In the genomic region with DNA sequence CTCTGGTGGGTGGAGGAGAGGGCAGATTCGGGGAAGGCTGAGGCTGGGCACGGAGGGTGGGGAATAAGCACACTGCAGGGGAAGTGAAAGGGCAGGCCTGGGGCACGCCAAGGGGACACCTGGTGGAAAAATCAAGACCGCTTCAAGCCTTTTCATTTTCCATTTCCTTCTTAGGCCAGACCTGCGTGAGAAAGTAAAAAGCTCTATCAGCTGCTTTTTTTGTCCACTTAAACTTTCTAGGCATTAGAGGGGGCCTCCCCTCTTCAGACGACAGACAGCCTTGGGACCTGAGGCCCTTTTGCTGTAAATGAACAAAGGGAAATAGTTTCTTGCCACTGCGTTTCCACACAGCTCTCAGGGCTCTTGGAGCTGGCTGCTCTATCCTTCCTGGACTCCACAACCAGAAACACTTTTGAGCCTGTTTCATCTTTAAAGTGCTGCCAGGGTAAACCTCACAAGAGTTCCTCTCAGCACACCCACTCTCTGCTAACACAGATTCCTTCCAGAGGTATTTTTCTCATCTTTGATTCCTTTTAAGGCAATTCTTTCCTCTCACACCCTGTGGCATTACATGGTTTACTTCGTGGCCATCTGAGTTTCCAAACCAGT, we compare ENCODE assay signal across 9 cellular contexts. TPM values are rescaled to one million over a fixed set of nuclear protein-coding genes. Genes with fewer than 3 reads are reported as not detected.
DNase-seq lines count a peak whose midpoint lies in the region; ATAC-seq and TF ChIP-seq lines count a peak whose summit lies in the region.
"Had no signal": no experiment of that assay in that cellular context is flagged by ENCODE, and none has a peak within 500 bp of the region (broad histone marks: within the 10 kb centered on the region; RNA-seq: fewer than 3 reads in every experiment).

No MANE protein-coding gene starts in this region.

- POLR2A ChIA-PET in activated CD4-positive, alpha-beta memory T cell treated with anti-CD3 and anti-CD28 coated beads for 36 hours (lab: Charles Lee), result no interaction called here
- POLR2A ChIA-PET in activated CD4-positive, alpha-beta memory T cell treated with anti-CD3 and anti-CD28 coated beads, Interleukin-2, amount 10 ng/mL, durations not matched to agents 7 days and 5 days (lab: Charles Lee), result no interaction called here

- H3K36me3 ChIP-seq in SU-DHL-6 (ENCODE audit: low read length) (no peaks in the 10 kb centered on the region), prostate gland (no peaks in the 10 kb centered on the region)

- no peaks in the 10 kb centered on the region for H3K9me3 Mint-ChIP-seq in activated CD4-positive, alpha-beta memory T cell treated with anti-CD3 and anti-CD28 coated beads for 36 hours
- no peaks in the 10 kb centered on the region for H3K9me3 Mint-ChIP-seq in activated CD4-positive, alpha-beta memory T cell treated with anti-CD3 and anti-CD28 coated beads, Interleukin-2, amount 10 ng/mL, durations not matched to agents 7 days and 5 days

- H3K36me3 Mint-ChIP-seq in activated CD4-positive, alpha-beta memory T cell treated with anti-CD3 and anti-CD28 coated beads for 36 hours, result peaks cover 10% of the 10 kb centered on the region
- H3K36me3 Mint-ChIP-seq in activated CD4-positive, alpha-beta memory T cell treated with anti-CD3 and anti-CD28 coated beads, Interleukin-2, amount 10 ng/mL, durations not matched to agents 7 days and 5 days (ENCODE audit: low read depth), result peaks cover 24% of the 10 kb centered on the region

- H3K27ac ChIP-seq in SU-DHL-6 (ENCODE audit: low read depth, low read length) (peak overlapping the region; percentile 88), prostate gland (peak overlapping the region in 1 of 2 donors; percentile 60)

- H3K4me1 ChIP-seq in prostate gland (replicated peaks), result peaks cover 23% of the 10 kb centered on the region

- no peaks in the 10 kb centered on the region for H4K20me1 ChIP-seq in SU-DHL-6 (ENCODE audit: low read depth, low read length)

- 26% methylated on average over 8 of the region's 8 CpGs for WGBS in prostate gland

- intact Hi-C loops in prostate gland (cut with DNase I), result no loop called here
- intact Hi-C loops in activated CD4-positive, alpha-beta memory T cell treated with anti-CD3 and anti-CD28 coated beads for 36 hours (cut with micrococcal nuclease), result no loop called here

- ATAC-seq in GM19025 (IDR thresholded peaks at IDR 0.05; ENCODE audit: low read depth, unreplicated experiment) (peak; percentile 52), HG02759 (IDR thresholded peaks at IDR 0.05; ENCODE audit: unreplicated experiment) (peak; percentile 70)

- H3K4me3 ChIP-seq in SU-DHL-6 (ENCODE audit: insufficient read depth, low read length, poor library complexity, severe bottlenecking), result no peak overlapping the region
- H3K4me3 ChIP-seq in prostate gland, result no peak overlapping the region

- H3K9ac ChIP-seq in SU-DHL-6 (ENCODE audit: low read length), result peak overlapping the region; percentile 36; the same call in 1 of the 2 replicates

- DNase-seq in prostate gland (ENCODE audit: low spot score) (peak; percentile 46), NCI-H1930 (lab: John Stamatoyannopoulos, UW) (no peak), activated gamma-delta T cell treated with Interleukin-2 at 50 U/mL for 16 hours (no peak)
- DNase-seq in activated CD4-positive, alpha-beta memory T cell treated with anti-CD3 and anti-CD28 coated beads for 36 hours, result no peak
- no peak for DNase-seq in activated CD4-positive, alpha-beta memory T cell treated with anti-CD3 and anti-CD28 coated beads, Interleukin-2, amount 10 ng/mL, durations not matched to agents 7 days and 5 days
- DNase-seq: small intestine had no signal

- H3K9me3 ChIP-seq in SU-DHL-6 (ENCODE audit: insufficient read depth, low read length) (no peaks in the 10 kb centered on the region), prostate gland (no peaks in the 10 kb centered on the region)

- H3K4me2 ChIP-seq in SU-DHL-6 (ENCODE audit: low read depth, low read length, poor library complexity, severe bottlenecking), result peak overlapping the region; percentile 40

- H3K27me3 Mint-ChIP-seq in activated CD4-positive, alpha-beta memory T cell treated with anti-CD3 and anti-CD28 coated beads for 36 hours, result no peaks in the 10 kb centered on the region
- H3K27me3 Mint-ChIP-seq in activated CD4-positive, alpha-beta memory T cell treated with anti-CD3 and anti-CD28 coated beads, Interleukin-2, amount 10 ng/mL, durations not matched to agents 7 days and 5 days, result no peaks in the 10 kb centered on the region

- TF ChIP-seq CTCF in SU-DHL-6 (IDR thresholded peaks at IDR 0.05; ENCODE audit: insufficient read depth, low read length, poor library complexity, severe bottlenecking) (no peak), prostate gland (IDR thresholded peaks at IDR 0.05) (no peak)

- no peaks in the 10 kb centered on the region for H3K79me2 ChIP-seq in SU-DHL-6 (ENCODE audit: insufficient read depth, low read length)

- no peak overlapping the region for H3K4me3 Mint-ChIP-seq in activated CD4-positive, alpha-beta memory T cell treated with anti-CD3 and anti-CD28 coated beads for 36 hours
- no peak overlapping the region for H3K4me3 Mint-ChIP-seq in activated CD4-positive, alpha-beta memory T cell treated with anti-CD3 and anti-CD28 coated beads, Interleukin-2, amount 10 ng/mL, durations not matched to agents 7 days and 5 days

- H3K27me3 ChIP-seq in SU-DHL-6 (ENCODE audit: low read length) (no peaks in the 10 kb centered on the region), prostate gland (replicated peaks; ENCODE audit: insufficient read depth) (no peaks in the 10 kb centered on the region)

- no peak overlapping the region for H2AFZ ChIP-seq in SU-DHL-6 (ENCODE audit: low read depth, low read length, severe bottlenecking)

- H3K27ac Mint-ChIP-seq in activated CD4-positive, alpha-beta memory T cell treated with anti-CD3 and anti-CD28 coated beads for 36 hours, result no peak overlapping the region
- no peak overlapping the region for H3K27ac Mint-ChIP-seq in activated CD4-positive, alpha-beta memory T cell treated with anti-CD3 and anti-CD28 coated beads, Interleukin-2, amount 10 ng/mL, durations not matched to agents 7 days and 5 days

- H3F3A ChIP-seq in SU-DHL-6 (ENCODE audit: insufficient read depth), result no peaks in the 10 kb centered on the region

- H3K9me2 ChIP-seq in SU-DHL-6 (replicated peaks; ENCODE audit: insufficient read depth, low read length), result no peaks in the 10 kb centered on the region

- TF ChIP-seq POLR2A in prostate gland (IDR thresholded peaks at IDR 0.05), result no peak

- CTCF ChIA-PET in activated CD4-positive, alpha-beta memory T cell treated with anti-CD3 and anti-CD28 coated beads for 36 hours (lab: Charles Lee), result interaction anchor here (1.9 kb wide), 1 partner anchor 35 kb away, joined by 7 read pairs; no protein-coding TSS in a partner anchor
- CTCF ChIA-PET in activated CD4-positive, alpha-beta memory T cell treated with anti-CD3 and anti-CD28 coated beads, Interleukin-2, amount 10 ng/mL, durations not matched to agents 7 days and 5 days (lab: Charles Lee), result no interaction called here

- H3K4me1 Mint-ChIP-seq in activated CD4-positive, alpha-beta memory T cell treated with anti-CD3 and anti-CD28 coated beads for 36 hours (ENCODE audit: low read depth), result peaks cover 14% of the 10 kb centered on the region
- H3K4me1 Mint-ChIP-seq in activated CD4-positive, alpha-beta memory T cell treated with anti-CD3 and anti-CD28 coated beads, Interleukin-2, amount 10 ng/mL, durations not matched to agents 7 days and 5 days, result no peaks in the 10 kb centered on the region

RNA-seq across cellular contexts. Expression of a gene that starts 25.0 kb away (rescaled TPM):
- not detected for total RNA-seq in prostate gland
- not detected for total RNA-seq in activated CD4-positive, alpha-beta memory T cell treated with anti-CD3 and anti-CD28 coated beads for 36 hours
- total RNA-seq in activated CD4-positive, alpha-beta memory T cell treated with anti-CD3 and anti-CD28 coated beads, Interleukin-2, amount 10 ng/mL, durations not matched to agents 7 days and 5 days, result not detected
